Comparison of ENCODE assay signal across 16 cellular contexts in the genomic region with DNA sequence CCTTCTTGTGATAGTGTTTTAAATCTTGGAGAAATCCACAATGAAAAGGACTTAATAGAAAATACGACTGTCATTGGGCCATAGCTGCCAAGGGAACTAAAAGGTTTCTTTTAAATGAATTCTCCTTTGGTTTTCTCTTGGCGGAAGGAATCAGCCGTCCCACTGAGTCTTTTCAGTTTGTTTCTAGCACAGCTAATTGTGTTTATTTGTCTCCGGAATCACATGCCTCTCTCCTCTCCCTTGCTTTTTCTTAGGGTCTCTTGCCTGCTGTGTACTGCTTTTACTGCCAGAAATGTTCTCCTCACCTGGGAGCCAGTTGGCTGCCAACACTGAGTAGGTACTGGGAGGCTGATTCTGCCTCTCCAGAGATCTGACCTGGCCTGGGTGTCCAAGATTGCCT. TPM values are rescaled to one million over a fixed set of nuclear protein-coding genes. Genes with fewer than 3 reads are reported as not detected.
A peak's percentile ranks its signal among the peaks of the same experiment; 100 is the strongest.
DNase-seq lines count a peak whose midpoint lies in the region; TF ChIP-seq lines count a peak whose summit lies in the region.
"Had no signal": no experiment of that assay in that cellular context is flagged by ENCODE, and none has a peak within 500 bp of the region (broad histone marks: within the 10 kb centered on the region; RNA-seq: fewer than 3 reads in every experiment).

No MANE protein-coding gene starts in this region.

- H3K9me3 ChIP-seq in neuronal stem cell (replicated peaks in 1 of 2; ENCODE audit: control insufficient read depth in 2 of 2, insufficient read depth in 1 of 2, low read depth in 1 of 2, low read length in 2 of 2) (peaks cover 2 to 8% of the 10 kb centered on the region in 2 donors), MM.1S (replicated peaks; ENCODE audit: insufficient read depth, low read length) (no peaks in the 10 kb centered on the region)
- H3K9me3 ChIP-seq: SJSA1 had no signal

- no peak overlapping the region for H2BK5ac ChIP-seq in neuronal stem cell (ENCODE audit: low read length)

- H3K27ac ChIP-seq in neuronal stem cell (replicated peaks; ENCODE audit: low read length) (peak overlapping the region; percentile 80), MM.1S (ENCODE audit: low read length) (no peak overlapping the region)
- H3K27ac ChIP-seq: GM23248, SJSA1 had no signal

- H3K36me3 Mint-ChIP-seq in activated naive CD8-positive, alpha-beta T cell treated with anti-CD3 and anti-CD28 coated beads for 36 hours = peaks cover 59% of the 10 kb centered on the region
- H3K36me3 Mint-ChIP-seq in dendritic cell treated with granulocyte-macrophage colony-stimulating factor and Interleukin-4, amounts not matched to agents 40 ng/mL and 50 ng/mL, for 4 days (ENCODE audit: low read depth) = peaks cover 36% of the 10 kb centered on the region

- no peak overlapping the region for H2BK12ac ChIP-seq in neuronal stem cell (ENCODE audit: low read length)

- H3K4ac ChIP-seq in neuronal stem cell (ENCODE audit: low read length) = no peak overlapping the region

- no peak for DNase-seq in activated naive CD8-positive, alpha-beta T cell treated with anti-CD3 and anti-CD28 coated beads for 36 hours
- no peak for DNase-seq in neuronal stem cell (ENCODE audit: low spot score)
- no peak for DNase-seq in MM.1S
- DNase-seq in KG1 (lab: John Stamatoyannopoulos, UW) = no peak
- DNase-seq in KBM-7 = no peak
- no peak for DNase-seq in DMS53 treated with DMSO at 0.1 percent for 48 hours (lab: John Stamatoyannopoulos, UW; ENCODE audit: unreplicated experiment)
- DNase-seq: CD4-positive, CD25-positive, alpha-beta regulatory T cell; DMS79; GM23248; NCI-H1092; NCI-H146; NCI-H2081; NCI-H510A had no signal

- H2BK15ac ChIP-seq in neuronal stem cell (ENCODE audit: low read length) = no peak overlapping the region

- H3K14ac ChIP-seq in neuronal stem cell (ENCODE audit: low read length) = no peak overlapping the region

- H3K23ac ChIP-seq in neuronal stem cell (ENCODE audit: low read depth, low read length, poor library complexity) = no peak overlapping the region

- no peaks in the 10 kb centered on the region for H3K79me2 ChIP-seq in MM.1S (ENCODE audit: low read length)

- peak overlapping the region; percentile 26 for H3K27ac Mint-ChIP-seq in activated naive CD8-positive, alpha-beta T cell treated with anti-CD3 and anti-CD28 coated beads for 36 hours
- H3K27ac Mint-ChIP-seq in dendritic cell treated with granulocyte-macrophage colony-stimulating factor and Interleukin-4, amounts not matched to agents 40 ng/mL and 50 ng/mL, for 4 days = peak overlapping the region; percentile 22
- H3K27ac Mint-ChIP-seq: B cell had no signal

- H3K4me1 ChIP-seq in neuronal stem cell (ENCODE audit: control insufficient read depth in 2 of 2, insufficient read depth in 1 of 2, low read depth in 1 of 2, low read length in 2 of 2) = peaks cover 0 to 7% of the 10 kb centered on the region in 2 donors
- H3K4me1 ChIP-seq in MM.1S (ENCODE audit: low read length) = peaks cover 28% of the 10 kb centered on the region

- H3K9ac ChIP-seq in neuronal stem cell (ENCODE audit: low read depth, low read length, poor library complexity) = no peak overlapping the region
- H3K9ac ChIP-seq in MM.1S (ENCODE audit: low read length) = no peak overlapping the region
- H3K9ac ChIP-seq: GM23248 had no signal

- intact Hi-C loops in dendritic cell treated with granulocyte-macrophage colony-stimulating factor and Interleukin-4, amounts not matched to agents 40 ng/mL and 50 ng/mL, for 4 days (cut with micrococcal nuclease) = no loop called here

- no peak overlapping the region for H2BK120ac ChIP-seq in neuronal stem cell (ENCODE audit: low read depth, low read length)

- no CpG with 5 or more reads among the region's 4 CpGs for WGBS in neuronal stem cell (ENCODE audit: extremely low coverage in 2 of 2, insufficient read length in 2 of 2, insufficient replicate concordance in 1 of 2), 2 donors

- no peak overlapping the region for H2AK5ac ChIP-seq in neuronal stem cell (ENCODE audit: low read depth, low read length)

- peaks cover 14% of the 10 kb centered on the region for H3K9me3 Mint-ChIP-seq in activated naive CD8-positive, alpha-beta T cell treated with anti-CD3 and anti-CD28 coated beads for 36 hours
- peaks cover 10% of the 10 kb centered on the region for H3K9me3 Mint-ChIP-seq in dendritic cell treated with granulocyte-macrophage colony-stimulating factor and Interleukin-4, amounts not matched to agents 40 ng/mL and 50 ng/mL, for 4 days

- no peaks in the 10 kb centered on the region for H3K79me1 ChIP-seq in neuronal stem cell (ENCODE audit: low read depth, low read length)

- H3K4me3 Mint-ChIP-seq in activated naive CD8-positive, alpha-beta T cell treated with anti-CD3 and anti-CD28 coated beads for 36 hours = no peak overlapping the region
- no peak overlapping the region for H3K4me3 Mint-ChIP-seq in dendritic cell treated with granulocyte-macrophage colony-stimulating factor and Interleukin-4, amounts not matched to agents 40 ng/mL and 50 ng/mL, for 4 days
- H3K4me3 Mint-ChIP-seq: B cell; CD4-positive, CD25-positive, alpha-beta regulatory T cell had no signal

- H3K4me1 Mint-ChIP-seq in activated naive CD8-positive, alpha-beta T cell treated with anti-CD3 and anti-CD28 coated beads for 36 hours = peaks cover 60% of the 10 kb centered on the region
- peaks cover 49% of the 10 kb centered on the region for H3K4me1 Mint-ChIP-seq in dendritic cell treated with granulocyte-macrophage colony-stimulating factor and Interleukin-4, amounts not matched to agents 40 ng/mL and 50 ng/mL, for 4 days (ENCODE audit: low read depth)

- peaks cover 0 to 6% of the 10 kb centered on the region in 2 donors for H3K36me3 ChIP-seq in neuronal stem cell (replicated peaks in 1 of 2; ENCODE audit: control insufficient read depth in 2 of 2, insufficient read depth in 2 of 2, low read length in 2 of 2)
- no peaks in the 10 kb centered on the region for H3K36me3 ChIP-seq in MM.1S (replicated peaks; ENCODE audit: insufficient read depth, low read length)
- H3K36me3 ChIP-seq: SJSA1 had no signal

- peaks cover 22% of the 10 kb centered on the region for H3F3A ChIP-seq in MM.1S (ENCODE audit: insufficient read depth, low read length)

- no peak overlapping the region for H3K18ac ChIP-seq in neuronal stem cell (ENCODE audit: low read length)

- H4K91ac ChIP-seq in neuronal stem cell (ENCODE audit: low read depth, low read length, poor library complexity) = no peak overlapping the region

- no peaks in the 10 kb centered on the region for H3K9me2 ChIP-seq in MM.1S (replicated peaks; ENCODE audit: insufficient read depth, low read length)

- in situ Hi-C loops in KBM-7 (cut with MboI; ENCODE audit: low pct_unique_long_range_greater_than_20kb, low sequenced_read_pairs) = no loop called here

- H3K4me2 ChIP-seq in neuronal stem cell (ENCODE audit: insufficient read depth, low read length, poor library complexity, severe bottlenecking) = no peak overlapping the region
- H3K4me2 ChIP-seq in MM.1S (ENCODE audit: low read depth, low read length) = no peak overlapping the region

- TF ChIP-seq CTCF in MM.1S (IDR thresholded peaks at IDR 0.05; ENCODE audit: low read length) = no peak

- H3K27me3 ChIP-seq in neuronal stem cell (ENCODE audit: control insufficient read depth in 3 of 3, insufficient read depth in 3 of 3, low read depth in 1 of 3, low read length in 3 of 3) = no peaks in the 10 kb centered on the region
- H3K27me3 ChIP-seq in MM.1S (replicated peaks; ENCODE audit: insufficient read depth, low read length) = no peaks in the 10 kb centered on the region
- H3K27me3 ChIP-seq: SJSA1 had no signal

- H2AFZ ChIP-seq in neuronal stem cell (ENCODE audit: low read length) (no peak overlapping the region), MM.1S (ENCODE audit: low read length) (no peak overlapping the region)
- H2AFZ ChIP-seq: GM23248 had no signal

- no peak overlapping the region for H4K8ac ChIP-seq in neuronal stem cell (ENCODE audit: low read depth, low read length)

- no peaks in the 10 kb centered on the region for H4K20me1 ChIP-seq in MM.1S (ENCODE audit: insufficient read depth, low read length)

- no peak overlapping the region for H3K4me3 ChIP-seq in neuronal stem cell (ENCODE audit: low read length in 2 of 2)
- H3K4me3 ChIP-seq in MM.1S (ENCODE audit: low read length) = no peak overlapping the region
- H3K4me3 ChIP-seq: GM23248, SJSA1 had no signal

- no peaks in the 10 kb centered on the region for H3K27me3 Mint-ChIP-seq in activated naive CD8-positive, alpha-beta T cell treated with anti-CD3 and anti-CD28 coated beads for 36 hours
- no peaks in the 10 kb centered on the region for H3K27me3 Mint-ChIP-seq in dendritic cell treated with granulocyte-macrophage colony-stimulating factor and Interleukin-4, amounts not matched to agents 40 ng/mL and 50 ng/mL, for 4 days
- H3K27me3 Mint-ChIP-seq: B cell; CD4-positive, CD25-positive, alpha-beta regulatory T cell had no signal

RNA-seq across cellular contexts. Expression of gene PAQR8, which starts 11.3 kb away (rescaled TPM):
- 10 to 100 TPM; 11.0 to 11.4 TPM for total RNA-seq in activated naive CD8-positive, alpha-beta T cell treated with anti-CD3 and anti-CD28 coated beads for 36 hours
- 16.4 TPM for polyA plus RNA-seq in neuronal stem cell (2013, experiment 1 of 2)
- polyA plus RNA-seq in neuronal stem cell (2013, experiment 2 of 2) = 16.7 TPM

RNA-seq across cellular contexts. Expression of gene EFHC1, which starts 46.8 kb away (rescaled TPM):
- total RNA-seq in activated naive CD8-positive, alpha-beta T cell treated with anti-CD3 and anti-CD28 coated beads for 36 hours = 1 to 10 TPM; 2.8 to 3.1 TPM
- 31.7 TPM for polyA plus RNA-seq in neuronal stem cell (2013, experiment 1 of 2)
- 33.0 TPM for polyA plus RNA-seq in neuronal stem cell (2013, experiment 2 of 2)
